In the genomic region with DNA sequence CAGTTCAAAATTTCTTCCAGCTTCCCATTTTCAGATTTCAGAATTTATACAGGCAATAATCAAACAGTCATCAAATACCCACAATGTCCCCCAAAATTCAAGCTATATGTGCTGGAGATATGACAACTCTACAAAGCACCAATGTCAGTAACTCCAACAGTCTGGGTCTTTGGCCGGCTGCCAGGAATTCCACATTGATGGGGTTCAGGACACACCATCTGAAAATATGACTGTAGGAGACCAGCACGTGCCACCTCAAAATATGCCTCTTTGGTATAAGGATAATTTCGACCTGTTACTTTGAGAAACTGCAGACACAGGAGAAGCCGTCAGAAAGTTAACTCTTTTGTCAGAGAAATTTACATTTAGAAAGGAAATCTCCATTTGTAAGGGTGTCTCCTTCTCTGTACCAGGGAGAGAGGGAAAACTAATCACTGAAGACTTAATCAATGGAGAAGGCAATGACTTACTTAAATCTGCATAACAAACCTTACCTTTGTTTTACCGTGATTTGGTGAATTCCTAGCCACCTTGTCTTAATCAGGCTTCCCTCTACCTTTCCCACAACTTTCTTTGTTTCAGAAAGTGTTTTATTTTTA, we compare ENCODE assay signal across 25 cellular contexts.
DNase-seq lines count a peak whose midpoint lies in the region; ATAC-seq and TF ChIP-seq lines count a peak whose summit lies in the region.
"Had no signal": no experiment of that assay in that cellular context is flagged by ENCODE, and none has a peak within 500 bp of the region (broad histone marks: within the 10 kb centered on the region; RNA-seq: fewer than 3 reads in every experiment).

No MANE protein-coding gene starts in this region.

- H3K9me3 ChIP-seq in BLaER1 (peaks cover 44% of the 10 kb centered on the region), HUES6 (ENCODE audit: control insufficient read depth, insufficient read depth, low read depth, low read length) (peaks cover 55% of the 10 kb centered on the region)
- H3K9me3 ChIP-seq: MG63 had no signal

- DNase-seq in endothelial cell (ENCODE audit: low spot score): no peak
- DNase-seq in iPS-NIHi7 (ENCODE audit: extremely low spot score): peak; percentile 36
- DNase-seq in activated naive CD8-positive, alpha-beta T cell treated with anti-CD3 and anti-CD28 coated beads, Interleukin-2, amount 50 U/mL, for 24 hours: no peak
- DNase-seq in SW480 (ENCODE audit: low spot score): no peak
- DNase-seq in T-helper 2 cell treated with Interferon-gamma antibody and Interleukin-4, amounts not matched to agents 5 μg/mL and 100 μg/mL, for 36 hours (ENCODE audit: low spot score): no peak
- DNase-seq: AML-193, DMS 273 treated with DMSO at 0.1 percent for 48 hours, DND-41, IMR-90, Kasumi-1, MG63, NCI-H1048, NCI-H1436, NCI-H1930, NCI-H345, NCI-H524 treated with DMSO at 0.1 percent for 48 hours, RPMI8226, SIG-M5 had no signal

- H3K27me3 Mint-ChIP-seq in endothelial cell (ENCODE audit: unreplicated experiment): no peaks in the 10 kb centered on the region
- no peaks in the 10 kb centered on the region for H3K27me3 Mint-ChIP-seq in activated naive CD8-positive, alpha-beta T cell treated with anti-CD3 and anti-CD28 coated beads, Interleukin-2, amount 50 U/mL, for 24 hours
- H3K27me3 Mint-ChIP-seq in T-helper 2 cell treated with Interferon-gamma antibody and Interleukin-4, amounts not matched to agents 5 μg/mL and 100 μg/mL, for 36 hours (ENCODE audit: low read depth): no peaks in the 10 kb centered on the region

- H3K4me3 Mint-ChIP-seq in endothelial cell (ENCODE audit: unreplicated experiment): peak overlapping the region; percentile 47
- no peak overlapping the region for H3K4me3 Mint-ChIP-seq in activated naive CD8-positive, alpha-beta T cell treated with anti-CD3 and anti-CD28 coated beads, Interleukin-2, amount 50 U/mL, for 24 hours
- H3K4me3 Mint-ChIP-seq in T-helper 2 cell treated with Interferon-gamma antibody and Interleukin-4, amounts not matched to agents 5 μg/mL and 100 μg/mL, for 36 hours: no peak overlapping the region

- no peak for ATAC-seq in activated naive CD8-positive, alpha-beta T cell treated with anti-CD3 and anti-CD28 coated beads, Interleukin-2, amount 50 U/mL, for 24 hours
- ATAC-seq in HG03159 (IDR thresholded peaks at IDR 0.05; ENCODE audit: unreplicated experiment): no peak
- ATAC-seq: HCT116, PC-3, SK-N-SH treated with all-trans-retinoic acid at 6 μM for 48 hours had no signal

- no peak overlapping the region for H3K27ac Mint-ChIP-seq in endothelial cell (ENCODE audit: unreplicated experiment)
- no peak overlapping the region for H3K27ac Mint-ChIP-seq in activated naive CD8-positive, alpha-beta T cell treated with anti-CD3 and anti-CD28 coated beads, Interleukin-2, amount 50 U/mL, for 24 hours
- H3K27ac Mint-ChIP-seq in T-helper 2 cell treated with Interferon-gamma antibody and Interleukin-4, amounts not matched to agents 5 μg/mL and 100 μg/mL, for 36 hours: no peak overlapping the region

- no peak for TF ChIP-seq CTCF in endothelial cell (IDR thresholded peaks at IDR 0.05; ENCODE audit: unreplicated experiment)

- peak overlapping the region; percentile 43; the same call in 1 of the 2 replicates for H3K4me2 ChIP-seq in BLaER1

- no peak overlapping the region for H3K27ac ChIP-seq in BLaER1
- peak overlapping the region; percentile 97 for H3K27ac ChIP-seq in HUES6 (ENCODE audit: low read depth, low read length)
- H3K27ac ChIP-seq: 22Rv1 had no signal

- no peak overlapping the region for H3K9ac ChIP-seq in BLaER1
- H3K9ac ChIP-seq in HUES6 (ENCODE audit: low read length): peak overlapping the region; percentile 71

- H3K9me3 Mint-ChIP-seq in endothelial cell (ENCODE audit: unreplicated experiment): no peaks in the 10 kb centered on the region
- H3K9me3 Mint-ChIP-seq in activated naive CD8-positive, alpha-beta T cell treated with anti-CD3 and anti-CD28 coated beads, Interleukin-2, amount 50 U/mL, for 24 hours: peaks cover 17% of the 10 kb centered on the region
- H3K9me3 Mint-ChIP-seq in T-helper 2 cell treated with Interferon-gamma antibody and Interleukin-4, amounts not matched to agents 5 μg/mL and 100 μg/mL, for 36 hours: peaks cover 32% of the 10 kb centered on the region

- H3K27me3 ChIP-seq in BLaER1 (no peaks in the 10 kb centered on the region), HUES6 (ENCODE audit: control insufficient read depth, insufficient read depth, low read length) (no peaks in the 10 kb centered on the region)
- H3K27me3 ChIP-seq: MG63 had no signal

- no peaks in the 10 kb centered on the region for H4K20me1 ChIP-seq in BLaER1

- H3K4me3 ChIP-seq in BLaER1 (no peak overlapping the region), HUES6 (ENCODE audit: low read depth, low read length) (0 out of 2 replicates have a peak overlapping the region, but pooled peaks have one; percentile 17)
- H3K4me3 ChIP-seq: MG63 had no signal

- peaks cover 7% of the 10 kb centered on the region; the same call in 1 of the 2 replicates for H3K36me3 ChIP-seq in BLaER1
- H3K36me3 ChIP-seq in HUES6 (ENCODE audit: control insufficient read depth, insufficient read depth, low read length): peaks cover 12% of the 10 kb centered on the region
- H3K36me3 ChIP-seq: MG63 had no signal

- peaks cover 31% of the 10 kb centered on the region for H3K4me1 Mint-ChIP-seq in endothelial cell (ENCODE audit: unreplicated experiment)
- no peaks in the 10 kb centered on the region for H3K4me1 Mint-ChIP-seq in activated naive CD8-positive, alpha-beta T cell treated with anti-CD3 and anti-CD28 coated beads, Interleukin-2, amount 50 U/mL, for 24 hours
- H3K4me1 Mint-ChIP-seq in T-helper 2 cell treated with Interferon-gamma antibody and Interleukin-4, amounts not matched to agents 5 μg/mL and 100 μg/mL, for 36 hours (ENCODE audit: low read depth): no peaks in the 10 kb centered on the region

- peaks cover 49% of the 10 kb centered on the region for H3K4me1 ChIP-seq in BLaER1
- peaks cover 26% of the 10 kb centered on the region for H3K4me1 ChIP-seq in HUES6 (ENCODE audit: control insufficient read depth, insufficient read depth, low read length)

- peaks cover 14% of the 10 kb centered on the region for H3K36me3 Mint-ChIP-seq in endothelial cell (ENCODE audit: low read depth, unreplicated experiment)
- no peaks in the 10 kb centered on the region for H3K36me3 Mint-ChIP-seq in activated naive CD8-positive, alpha-beta T cell treated with anti-CD3 and anti-CD28 coated beads, Interleukin-2, amount 50 U/mL, for 24 hours (ENCODE audit: low read depth)
- H3K36me3 Mint-ChIP-seq in T-helper 2 cell treated with Interferon-gamma antibody and Interleukin-4, amounts not matched to agents 5 μg/mL and 100 μg/mL, for 36 hours (ENCODE audit: low read depth): no peaks in the 10 kb centered on the region
